9 cellular contexts compared by ENCODE assay signal in genomic region chr16:22670551-22670970, GRCh38.
DNase-seq lines count a peak whose midpoint lies in the region; ATAC-seq and TF ChIP-seq lines count a peak whose summit lies in the region.
"Had no signal": no experiment of that assay in that cellular context is flagged by ENCODE, and none has a peak within 500 bp of the region (broad histone marks: within the 10 kb centered on the region; RNA-seq: fewer than 3 reads in every experiment).

No MANE protein-coding gene starts in this region.

- H4K20me1 ChIP-seq in osteoblast (ENCODE audit: insufficient read depth, low read length) = no peaks in the 10 kb centered on the region

- H3K4me1 Mint-ChIP-seq in activated naive CD8-positive, alpha-beta T cell treated with anti-CD3 and anti-CD28 coated beads for 36 hours = no peaks in the 10 kb centered on the region

- H3K4me3 Mint-ChIP-seq in activated naive CD8-positive, alpha-beta T cell treated with anti-CD3 and anti-CD28 coated beads for 36 hours = no peak overlapping the region

- intact Hi-C loops in posterior vena cava (cut with DNase I) = no loop called here

- H3K4me3 ChIP-seq in osteoblast (ENCODE audit: insufficient read depth, low read length) = no peak overlapping the region
- H3K4me3 ChIP-seq: lung had no signal

- ATAC-seq in HG03565 (IDR thresholded peaks at IDR 0.05; ENCODE audit: unreplicated experiment) (peak; percentile 40), HG03469 (IDR thresholded peaks at IDR 0.05; ENCODE audit: unreplicated experiment) (no peak), GM18519 (IDR thresholded peaks at IDR 0.05; ENCODE audit: low FRiP score, unreplicated experiment) (no peak)

- peaks cover 3% of the 10 kb centered on the region for H3K27me3 ChIP-seq in osteoblast (ENCODE audit: insufficient read depth, low read length)

- H3K9me3 ChIP-seq in osteoblast (ENCODE audit: low read depth, low read length) = no peaks in the 10 kb centered on the region

- no peak overlapping the region for H2AFZ ChIP-seq in osteoblast (ENCODE audit: low read length)

- no peaks in the 10 kb centered on the region for H3K36me3 ChIP-seq in osteoblast (ENCODE audit: insufficient read depth, low read length)

- no peak for TF ChIP-seq CTCF in osteoblast (IDR thresholded peaks at IDR 0.05; ENCODE audit: extremely low read depth, low read depth, low read length)

- no peaks in the 10 kb centered on the region for H3K79me2 ChIP-seq in osteoblast (ENCODE audit: insufficient read depth, low read length)

- H3K27me3 Mint-ChIP-seq in activated naive CD8-positive, alpha-beta T cell treated with anti-CD3 and anti-CD28 coated beads for 36 hours = no peaks in the 10 kb centered on the region

- H3K36me3 Mint-ChIP-seq in activated naive CD8-positive, alpha-beta T cell treated with anti-CD3 and anti-CD28 coated beads for 36 hours = no peaks in the 10 kb centered on the region

- no peaks in the 10 kb centered on the region for H3K4me1 ChIP-seq in osteoblast (ENCODE audit: insufficient read depth, low read length)

- H3K9me3 Mint-ChIP-seq in activated naive CD8-positive, alpha-beta T cell treated with anti-CD3 and anti-CD28 coated beads for 36 hours = no peaks in the 10 kb centered on the region

- no peak overlapping the region for H3K27ac Mint-ChIP-seq in activated naive CD8-positive, alpha-beta T cell treated with anti-CD3 and anti-CD28 coated beads for 36 hours

- DNase-seq in NCI-H2171 treated with DMSO at 0.1 percent for 48 hours (lab: John Stamatoyannopoulos, UW) (peak; percentile 16), NCI-H2171 (lab: John Stamatoyannopoulos, UW) (no peak), osteoblast (ENCODE audit: insufficient read length, low spot score, missing footprints) (peak; percentile 66), posterior vena cava (ENCODE audit: low spot score) (no peak)
- DNase-seq in activated naive CD8-positive, alpha-beta T cell treated with anti-CD3 and anti-CD28 coated beads for 36 hours = peak; percentile 18

- H3K4me2 ChIP-seq in osteoblast (ENCODE audit: insufficient read depth, low read length) = no peak overlapping the region

- H3K27ac ChIP-seq in osteoblast (ENCODE audit: low read depth, low read length) = no peak overlapping the region

Comparison
In these comparisons a context has a peak if more than half of its experiments do, and no peak if none do; other contexts are left out.
1. DNase-seq: peak in NCI-H2171 treated with DMSO at 0.1 percent for 48 hours (single experiment), activated naive CD8-positive, alpha-beta T cell treated with anti-CD3 and anti-CD28 coated beads for 36 hours (single experiment) and osteoblast (single experiment); none in NCI-H2171 (single experiment) and posterior vena cava (single experiment).